ENCODE assay signal across 1 cellular context in the genomic region with DNA sequence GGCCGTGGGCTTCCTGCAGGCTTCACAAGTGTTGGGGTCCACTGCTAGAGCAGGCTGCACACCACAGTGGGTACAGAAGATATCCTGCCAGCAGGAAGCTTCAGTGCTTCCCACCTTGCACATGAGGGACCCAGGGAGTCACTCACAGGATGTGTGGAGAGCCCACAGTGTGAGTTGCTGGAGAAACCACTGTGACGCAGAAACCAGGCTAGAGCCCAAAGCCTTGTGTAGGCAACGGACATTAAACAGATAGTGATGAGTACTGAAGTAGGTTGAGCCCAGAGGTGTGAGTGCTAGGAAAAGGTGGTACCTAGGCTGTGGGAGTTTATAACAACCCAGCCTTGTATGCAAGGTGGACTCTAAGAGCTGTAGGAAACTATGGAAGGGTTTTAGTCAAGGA.
TF ChIP-seq lines count a peak whose summit lies in the region.

No MANE protein-coding gene starts in this region.

TF ChIP-seq in GM23338, 12 proteins besides CTCF, POLR2A, EP300 and RAD21 (continued from another document):
- TF ChIP-seq ZNF462 (CRISPR knock-in tag; IDR thresholded peaks at IDR 0.05) (no peak), JUNB (IDR thresholded peaks at IDR 0.05; ENCODE audit: unreplicated experiment) (no peak), ZNF331 (CRISPR knock-in tag; IDR thresholded peaks at IDR 0.05; ENCODE audit: low read depth) (no peak), EZH2 (IDR thresholded peaks at IDR 0.05; ENCODE audit: low read depth, unreplicated experiment) (no peak), EZH2phosphoT487 (IDR thresholded peaks at IDR 0.05; ENCODE audit: unreplicated experiment) (no peak), NANOG (IDR thresholded peaks at IDR 0.05; ENCODE audit: borderline replicate concordance) (no peak), STAT1 (IDR thresholded peaks at IDR 0.05; ENCODE audit: unreplicated experiment) (no peak), ZNF114 (CRISPR knock-in tag; IDR thresholded peaks at IDR 0.05) (no peak), CREB1 (CRISPR knock-in tag; IDR thresholded peaks at IDR 0.05; ENCODE audit: low read depth) (no peak)
- TF ChIP-seq, protein P1, sequence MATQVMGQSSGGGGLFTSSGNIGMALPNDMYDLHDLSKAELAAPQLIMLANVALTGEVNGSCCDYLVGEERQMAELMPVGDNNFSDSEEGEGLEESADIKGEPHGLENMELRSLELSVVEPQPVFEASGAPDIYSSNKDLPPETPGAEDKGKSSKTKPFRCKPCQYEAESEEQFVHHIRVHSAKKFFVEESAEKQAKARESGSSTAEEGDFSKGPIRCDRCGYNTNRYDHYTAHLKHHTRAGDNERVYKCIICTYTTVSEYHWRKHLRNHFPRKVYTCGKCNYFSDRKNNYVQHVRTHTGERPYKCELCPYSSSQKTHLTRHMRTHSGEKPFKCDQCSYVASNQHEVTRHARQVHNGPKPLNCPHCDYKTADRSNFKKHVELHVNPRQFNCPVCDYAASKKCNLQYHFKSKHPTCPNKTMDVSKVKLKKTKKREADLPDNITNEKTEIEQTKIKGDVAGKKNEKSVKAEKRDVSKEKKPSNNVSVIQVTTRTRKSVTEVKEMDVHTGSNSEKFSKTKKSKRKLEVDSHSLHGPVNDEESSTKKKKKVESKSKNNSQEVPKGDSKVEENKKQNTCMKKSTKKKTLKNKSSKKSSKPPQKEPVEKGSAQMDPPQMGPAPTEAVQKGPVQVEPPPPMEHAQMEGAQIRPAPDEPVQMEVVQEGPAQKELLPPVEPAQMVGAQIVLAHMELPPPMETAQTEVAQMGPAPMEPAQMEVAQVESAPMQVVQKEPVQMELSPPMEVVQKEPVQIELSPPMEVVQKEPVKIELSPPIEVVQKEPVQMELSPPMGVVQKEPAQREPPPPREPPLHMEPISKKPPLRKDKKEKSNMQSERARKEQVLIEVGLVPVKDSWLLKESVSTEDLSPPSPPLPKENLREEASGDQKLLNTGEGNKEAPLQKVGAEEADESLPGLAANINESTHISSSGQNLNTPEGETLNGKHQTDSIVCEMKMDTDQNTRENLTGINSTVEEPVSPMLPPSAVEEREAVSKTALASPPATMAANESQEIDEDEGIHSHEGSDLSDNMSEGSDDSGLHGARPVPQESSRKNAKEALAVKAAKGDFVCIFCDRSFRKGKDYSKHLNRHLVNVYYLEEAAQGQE (IDR thresholded peaks at IDR 0.05; ENCODE audit: unreplicated experiment) = no peak
- TF ChIP-seq, protein P2, sequence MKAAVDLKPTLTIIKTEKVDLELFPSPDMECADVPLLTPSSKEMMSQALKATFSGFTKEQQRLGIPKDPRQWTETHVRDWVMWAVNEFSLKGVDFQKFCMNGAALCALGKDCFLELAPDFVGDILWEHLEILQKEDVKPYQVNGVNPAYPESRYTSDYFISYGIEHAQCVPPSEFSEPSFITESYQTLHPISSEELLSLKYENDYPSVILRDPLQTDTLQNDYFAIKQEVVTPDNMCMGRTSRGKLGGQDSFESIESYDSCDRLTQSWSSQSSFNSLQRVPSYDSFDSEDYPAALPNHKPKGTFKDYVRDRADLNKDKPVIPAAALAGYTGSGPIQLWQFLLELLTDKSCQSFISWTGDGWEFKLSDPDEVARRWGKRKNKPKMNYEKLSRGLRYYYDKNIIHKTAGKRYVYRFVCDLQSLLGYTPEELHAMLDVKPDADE (IDR thresholded peaks at IDR 0.05) = no peak
